Comparison of ENCODE assay signal across 8 cellular contexts in the genomic region with DNA sequence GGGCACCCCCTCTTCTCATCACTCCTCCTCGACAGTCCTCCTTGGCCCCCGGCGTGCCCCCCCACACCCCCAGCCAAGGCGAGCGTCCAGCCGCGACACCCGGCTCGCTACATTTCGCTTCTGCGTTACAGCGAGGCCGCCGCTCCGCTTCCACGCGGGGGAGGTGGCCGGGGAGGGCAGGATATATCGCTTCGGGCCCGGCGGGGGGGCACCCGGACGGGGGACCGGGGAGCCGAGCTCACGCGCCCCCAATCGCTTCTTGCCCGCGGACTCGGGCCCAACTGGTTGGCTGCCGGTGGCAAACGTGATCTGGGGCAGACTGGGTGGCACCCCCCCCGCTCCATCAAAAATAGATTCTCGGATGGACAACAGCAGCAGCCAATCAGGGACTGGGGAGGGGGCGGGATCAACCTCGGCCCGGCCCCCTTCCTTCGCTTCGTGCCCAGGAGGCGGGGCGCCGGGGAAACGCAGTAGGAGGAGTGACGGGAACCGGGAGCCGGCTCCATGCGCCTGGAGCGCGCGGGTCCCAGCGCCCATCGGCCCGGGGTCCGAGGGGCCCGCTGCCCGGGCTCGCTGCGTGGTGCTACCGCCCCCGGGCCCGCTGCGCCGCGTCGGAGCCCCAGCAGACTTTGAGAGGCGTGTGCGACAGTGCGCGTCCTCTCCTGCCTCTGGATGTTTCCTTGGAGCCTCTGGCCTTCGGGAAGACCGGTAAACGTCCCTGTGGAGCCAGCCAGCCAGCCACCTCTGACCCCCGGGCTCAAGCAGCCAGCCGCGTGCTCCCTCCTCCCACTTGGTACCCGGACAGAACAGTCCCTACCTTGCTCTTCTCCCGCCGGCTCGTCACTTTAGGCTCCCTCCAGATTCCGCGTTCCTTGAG. TPM values are rescaled to one million over a fixed set of nuclear protein-coding genes. Genes with fewer than 3 reads are reported as not detected.
DNase-seq lines count a peak whose midpoint lies in the region; ATAC-seq and TF ChIP-seq lines count a peak whose summit lies in the region.

A gene (minus strand): TSS at position 321 of the 877 bp plus-strand sequence. CDS start 2,757 bp downstream, outside the sequence.

- peak within 1 kb of the TSS; percentile 65 to 69 for H3K4me3 ChIP-seq in gastroesophageal sphincter

- WGBS in gastroesophageal sphincter (ENCODE audit: low coverage in 1 of 2), 2 donors = no CpG with 5 or more reads among the region's 83 CpGs

- H3K27me3 ChIP-seq in gastroesophageal sphincter = no peaks in the 10 kb centered on the region

- peaks cover 2 to 54% (median 41%) of the 10 kb centered on the region in 3 donors for H3K4me1 ChIP-seq in gastroesophageal sphincter

- H3K9me3 ChIP-seq in gastroesophageal sphincter = no peaks in the 10 kb centered on the region

- TF ChIP-seq EP300 in gastroesophageal sphincter (IDR thresholded peaks at IDR 0.05) = no peak

- ATAC-seq in HG02623 (IDR thresholded peaks at IDR 0.05; ENCODE audit: unreplicated experiment) = peak; percentile 86
- ATAC-seq in gastroesophageal sphincter = peak; percentile 96

- DNase-seq in GDM1 (lab: John Stamatoyannopoulos, UW) (peak; percentile 84), NCI-H1105 treated with DMSO at 0.1 percent for 48 hours (lab: John Stamatoyannopoulos, UW) (peak; percentile 93), SKM-1 (lab: John Stamatoyannopoulos, UW; ENCODE audit: unreplicated experiment) (peak; percentile 87), non-pigmented ciliary epithelial cell (ENCODE audit: low read depth) (peak; percentile 38), substantia nigra (lab: John Stamatoyannopoulos, UW) (peak; percentile 77 to 99 (median 94))
- DNase-seq in activated naive CD4-positive, alpha-beta T cell treated with anti-CD3 and anti-CD28 coated beads, Interleukin-2, amount 50 U/mL, for 16 hours = peak; percentile 88

- peak within 1 kb of the TSS; percentile 68 to 95 (median 91) for H3K27ac ChIP-seq in gastroesophageal sphincter
- H3K27ac ChIP-seq in substantia nigra (ENCODE audit: low read depth, low read length, poor library complexity, severe bottlenecking) = peak within 1 kb of the TSS; percentile 88

- H3K36me3 ChIP-seq in gastroesophageal sphincter = peaks cover 0 to 19% of the 10 kb centered on the region in 2 donors

- peak; percentile 68 to 80 for TF ChIP-seq POLR2A in gastroesophageal sphincter (IDR thresholded peaks at IDR 0.05)

- no peak for TF ChIP-seq CTCF in gastroesophageal sphincter (IDR thresholded peaks at IDR 0.05)

RNA-seq across cellular contexts. Expression of the gene that starts here (rescaled TPM):
- total RNA-seq in gastroesophageal sphincter = 10 to 100 TPM; 20.9 to 38.7 (median 29.1) TPM

Comparison
In these comparisons a context has a peak if more than half of its experiments do, and no peak if none do; other contexts are left out.
1. Peak in every context shown above with its lines: DNase-seq, ATAC-seq, H3K4me3 ChIP-seq and H3K27ac ChIP-seq.
2. DNase-seq: peak in every context shown above with its lines; median percentile 94 in substantia nigra; 93 in NCI-H1105 treated with DMSO at 0.1 percent for 48 hours; 88 in activated naive CD4-positive, alpha-beta T cell treated with anti-CD3 and anti-CD28 coated beads, Interleukin-2, amount 50 U/mL, for 16 hours; 87 in SKM-1; 84 in GDM1; 38 in non-pigmented ciliary epithelial cell.